Comparison of ENCODE assay signal across 8 cellular contexts in genomic region chr19:52527954-52528326, GRCh38. TPM values are rescaled to one million over a fixed set of nuclear protein-coding genes. Genes with fewer than 3 reads are reported as not detected.
DNase-seq lines count a peak whose midpoint lies in the region; ATAC-seq and TF ChIP-seq lines count a peak whose summit lies in the region.

No MANE protein-coding gene starts in this region.

- H3K4me1 ChIP-seq in lung (ENCODE audit: control insufficient read depth in 2 of 2, insufficient read depth in 2 of 2, low read length in 2 of 2): peaks cover 5 to 9% of the 10 kb centered on the region in 2 donors
- peaks cover 0 to 20% (median 3%) of the 10 kb centered on the region in 4 donors for H3K4me1 ChIP-seq in tibial nerve

- no peak for TF ChIP-seq EP300 in tibial nerve (IDR thresholded peaks at IDR 0.05)

- H3K36me3 ChIP-seq in BJ (ENCODE audit: control insufficient read depth, insufficient read depth, low read length) (no peaks in the 10 kb centered on the region), lung (ENCODE audit: control insufficient read depth in 2 of 2, insufficient read depth in 2 of 2, low read length in 2 of 2) (no peaks in the 10 kb centered on the region), tibial nerve (peaks cover 0 to 3% (median 0%) of the 10 kb centered on the region in 3 donors)

- H3K4me3 ChIP-seq in BJ (ENCODE audit: low read depth, low read length) (peak overlapping the region; percentile 58), coronary artery (peak overlapping the region; percentile 93), lung (peak overlapping the region; percentile 84), tibial nerve (peak overlapping the region; percentile 52 to 80 (median 71))

- POLR2A ChIA-PET in BJ (lab: Charles Lee): no interaction called here

- H3K27me3 ChIP-seq in BJ (ENCODE audit: control insufficient read depth, insufficient read depth, low read length): no peaks in the 10 kb centered on the region
- H3K27me3 ChIP-seq in lung (ENCODE audit: control insufficient read depth, insufficient read depth): no peaks in the 10 kb centered on the region
- H3K27me3 ChIP-seq in tibial nerve: no peaks in the 10 kb centered on the region

- CTCF ChIA-PET in BJ (lab: Yijun Ruan, JAX): no interaction called here

- peaks cover 0 to 10% of the 10 kb centered on the region in 2 donors for H3K9me3 ChIP-seq in lung (ENCODE audit: control insufficient read depth in 2 of 2, insufficient read depth in 1 of 2, low read length in 1 of 2)
- H3K9me3 ChIP-seq in tibial nerve: peaks cover 0 to 11% (median 0%) of the 10 kb centered on the region in 4 donors

- peak overlapping the region; percentile 82 to 93 for H3K27ac ChIP-seq in coronary artery
- peak overlapping the region; percentile 90 to 93 for H3K27ac ChIP-seq in lung (ENCODE audit: low read depth in 1 of 2, low read length in 1 of 2)
- H3K27ac ChIP-seq in tibial nerve: peak overlapping the region in 3 of 4 donors; percentile 75 to 91 (median 89)

- no peak for TF ChIP-seq CTCF in BJ (IDR thresholded peaks at IDR 0.05; ENCODE audit: insufficient read depth, low read depth, low read length)
- TF ChIP-seq CTCF in coronary artery (IDR thresholded peaks at IDR 0.05): no peak
- TF ChIP-seq CTCF in lung (IDR thresholded peaks at IDR 0.05; ENCODE audit: control extremely low read depth, extremely low read depth): no peak
- no peak for TF ChIP-seq CTCF in tibial nerve (IDR thresholded peaks at IDR 0.05)

- no peak for TF ChIP-seq POLR2A in tibial nerve (IDR thresholded peaks at IDR 0.05)

- WGBS in lung, 2 donors: 1 to 2% methylated on average over 22 to 23 of the region's 23 CpGs
- WGBS in tibial nerve, 2 donors: 2% methylated on average over 23 of the region's 23 CpGs

- ATAC-seq in GM21529 (IDR thresholded peaks at IDR 0.05; ENCODE audit: unreplicated experiment): peak; percentile 3
- ATAC-seq in lung (ENCODE audit: insufficient read depth, low FRiP score): peak; percentile 4

- DNase-seq in BJ (ENCODE audit: low read depth) (no peak), NCI-H69 (lab: John Stamatoyannopoulos, UW) (peak; percentile 56), coronary artery (ENCODE audit: low spot score) (no peak), lung (ENCODE audit: low spot score) (no peak), tibial nerve (ENCODE audit: low spot score in 2 of 2) (no peak), COLO829 (ENCODE audit: low spot score) (no peak)
- no peak for DNase-seq in central memory CD4-positive, alpha-beta T cell

RNA-seq across cellular contexts. Expression of gene ZNF808, which starts 0.5 kb away (rescaled TPM):
- polyA plus RNA-seq in BJ (2011; rRNA removed) (2.8 and 4.5 TPM in 2 replicates), lung (1 to 10 TPM; 2.8 to 4.0 TPM)
- polyA minus RNA-seq in BJ (2011; rRNA and poly(A)+ RNA removed): 7.6 and 8.7 TPM in 2 replicates
- total RNA-seq in lung (10 to 100 TPM; 20.2 to 37.9 TPM), tibial nerve (10 to 100 TPM; 16.3 to 42.6 (median 21.3) TPM)

RNA-seq across cellular contexts. Expression of gene ZNF701, which starts 42.1 kb away (rescaled TPM):
- polyA plus RNA-seq in BJ (2011; rRNA removed) (3.8 and 6.0 TPM in 2 replicates), lung (1 to 10 TPM; 5.8 to 9.4 TPM)
- 6.9 and 8.0 TPM in 2 replicates for polyA minus RNA-seq in BJ (2011; rRNA and poly(A)+ RNA removed)
- total RNA-seq in lung (10 to 100 TPM; 14.8 to 28.9 TPM), tibial nerve (10 to 100 TPM; 12.8 to 28.4 (median 17.9) TPM)
